Comparison of ENCODE assay signal across 2 cellular contexts in genomic region chr6:157139054-157139708, GRCh38.
TF ChIP-seq lines count a peak whose summit lies in the region.

No MANE protein-coding gene starts in this region.

TF ChIP-seq in HEK293T, 16 proteins besides CTCF, POLR2A, EP300 and RAD21 (continued from another document):
- no peak for TF ChIP-seq ZNF384 (IDR thresholded peaks at IDR 0.05)
- TF ChIP-seq HDGF (IDR thresholded peaks at IDR 0.05; ENCODE audit: borderline replicate concordance), result no peak
- TF ChIP-seq LEF1 (IDR thresholded peaks at IDR 0.05; ENCODE audit: borderline replicate concordance), result no peak

TF ChIP-seq in K562, 482 proteins besides CTCF, POLR2A, EP300 and RAD21 (continued from another document):
- peak; percentile 36; the same call in 1 of the 2 replicates for TF ChIP-seq ZBTB33 (CRISPR knock-in tag; IDR thresholded peaks at IDR 0.05)
- TF ChIP-seq SMC3 (conservative IDR thresholded peaks at IDR 0.05; ENCODE audit: insufficient read depth, low read depth, low read length), result 0 out of 2 replicates have a peak, but pooled peaks have one; percentile 22
